Comparison of ENCODE assay signal across 13 cellular contexts in genomic region chr12:103462675-103463074, GRCh38. TPM values are rescaled to one million over a fixed set of nuclear protein-coding genes. Genes with fewer than 3 reads are reported as not detected.
DNase-seq lines count a peak whose midpoint lies in the region; ATAC-seq, FAIRE-seq and TF ChIP-seq lines count a peak whose summit lies in the region.
"Had no signal": no experiment of that assay in that cellular context is flagged by ENCODE, and none has a peak within 500 bp of the region (broad histone marks: within the 10 kb centered on the region; RNA-seq: fewer than 3 reads in every experiment).

No MANE protein-coding gene starts in this region.

- no peak overlapping the region for H4K91ac ChIP-seq in neuronal stem cell (ENCODE audit: low read depth, low read length, poor library complexity)

- 14% methylated on average over 3 of the region's 3 CpGs for WGBS in GM12878 (ENCODE audit: insufficient coverage, insufficient replicate concordance, low lambda C conversion rate, missing lambda C conversion rate)
- no CpG with 5 or more reads among the region's 3 CpGs for WGBS in neuronal stem cell (ENCODE audit: extremely low coverage in 2 of 2, insufficient read length in 2 of 2, insufficient replicate concordance in 1 of 2), 2 donors

- 0 out of 2 replicates have a peak overlapping the region, but pooled peaks have one; percentile 18 for H3K4me2 ChIP-seq in GM12878 (ENCODE audit: control insufficient read depth, insufficient read depth)
- H3K4me2 ChIP-seq in neuronal stem cell (ENCODE audit: insufficient read depth, low read length, poor library complexity, severe bottlenecking), result no peak overlapping the region

- H3K9me3 ChIP-seq in GM12878 (replicated peaks; ENCODE audit: control insufficient read depth, insufficient read depth, low read length) (no peaks in the 10 kb centered on the region; the same call in 2 of the 3 replicates), neuronal stem cell (replicated peaks in 1 of 2; ENCODE audit: control insufficient read depth in 2 of 2, insufficient read depth in 1 of 2, low read depth in 1 of 2, low read length in 2 of 2) (peaks cover 0 to 2% of the 10 kb centered on the region in 2 donors)
- H3K9me3 ChIP-seq: right lobe of liver had no signal

- no peak overlapping the region for H2BK15ac ChIP-seq in neuronal stem cell (ENCODE audit: low read length)

- H3K9ac ChIP-seq in GM12878 (ENCODE audit: control insufficient read depth, insufficient read depth, low read length), result no peak overlapping the region
- no peak overlapping the region for H3K9ac ChIP-seq in neuronal stem cell (ENCODE audit: low read depth, low read length, poor library complexity)

- H4K8ac ChIP-seq in neuronal stem cell (ENCODE audit: low read depth, low read length), result no peak overlapping the region

- CTCF ChIA-PET in GM12878 (lab: Yijun Ruan, JAX), result interaction anchor here (0.8 to 1.7 kb wide), 8 partner anchors 10 to 598 kb away, joined by 3 to 7 read pairs (median 5); no protein-coding TSS in a partner anchor

- H3K36me3 ChIP-seq in GM12878 (ENCODE audit: control insufficient read depth in 2 of 2, insufficient read depth in 2 of 2, low read length in 1 of 2) (no peaks in the 10 kb centered on the region), neuronal stem cell (replicated peaks in 1 of 2; ENCODE audit: control insufficient read depth in 2 of 2, insufficient read depth in 2 of 2, low read length in 2 of 2) (no peaks in the 10 kb centered on the region)
- H3K36me3 ChIP-seq: right lobe of liver, upper lobe of left lung had no signal

- H2AFZ ChIP-seq in GM12878 (ENCODE audit: control insufficient read depth, low read depth, low read length) (no peak overlapping the region), neuronal stem cell (ENCODE audit: low read length) (no peak overlapping the region)

- SMC1A ChIA-PET in GM12878 (lab: Charles Lee; ENCODE audit: uncharacterized antibody, unreplicated experiment), result interaction anchor here (0.8 to 2.4 kb wide), 11 partner anchors 21 to 580 kb away, joined by 3 to 20 read pairs (median 4); no protein-coding TSS in a partner anchor

- TF ChIP-seq EP300 in GM12878 (IDR thresholded peaks at IDR 0.05; ENCODE audit: borderline replicate concordance in 1 of 2, control insufficient read depth in 1 of 2, low read depth in 2 of 2, low read length in 2 of 2), result peak; percentile 48 to 93; a peak in 3 of 4 replicates

- no peak overlapping the region for H3K14ac ChIP-seq in neuronal stem cell (ENCODE audit: low read length)

- DNase-seq in GM12878 (ENCODE audit: low read depth, low spot score) (peak; percentile 83), cerebellar nuclear complex (lab: John Stamatoyannopoulos, UW) (no peak), neuronal stem cell (ENCODE audit: low spot score) (no peak)
- no peak for DNase-seq in central memory CD4-positive, alpha-beta T cell
- DNase-seq: activated CD4-positive, alpha-beta T cell treated with anti-CD3 and anti-CD28 coated beads for 36 hours; activated gamma-delta T cell treated with Interleukin-2 at 50 U/mL for 16 hours; naive thymus-derived CD4-positive, alpha-beta T cell; NCI-H1436; right lobe of liver; upper lobe of left lung had no signal

- H3K79me2 ChIP-seq in GM12878 (ENCODE audit: control insufficient read depth, insufficient read depth, low read length), result no peaks in the 10 kb centered on the region

- POLR2A ChIA-PET in GM12878 (lab: Charles Lee), result interaction anchor here (0.9 to 1.4 kb wide), 4 partner anchors 11 to 561 kb away, joined by 3 to 7 read pairs (median 3); no protein-coding TSS in a partner anchor

- no peak for TF ChIP-seq POLR2A in GM12878 (IDR thresholded peaks at IDR 0.05; ENCODE audit: low read depth, low read length)

- intact Hi-C loops in GM12878 (cut with micrococcal nuclease; ENCODE audit: unreplicated experiment), result no loop called here

- no peak overlapping the region for H2BK120ac ChIP-seq in neuronal stem cell (ENCODE audit: low read depth, low read length)

- H2BK5ac ChIP-seq in neuronal stem cell (ENCODE audit: low read length), result no peak overlapping the region

- TF ChIP-seq CTCF in GM12878 (IDR thresholded peaks at IDR 0.05 in 2 of 3, conservative IDR thresholded peaks at IDR 0.05 in 1 of 3; ENCODE audit: control insufficient read depth in 2 of 3, extremely low read depth in 1 of 3, insufficient read depth in 1 of 3, low read depth in 3 of 3, low read length in 3 of 3), result no peak

- H3K18ac ChIP-seq in neuronal stem cell (ENCODE audit: low read length), result no peak overlapping the region

- FAIRE-seq in GM12878 (lab: Jason Lieb, UNC), result peak; percentile 83

- no TSS peak for BruUV-seq in GM12878 (replicated peaks; lab: Mats Ljungman, UMichigan)

- H3K27ac ChIP-seq in GM12878 (ENCODE audit: control insufficient read depth, insufficient read depth) (peak overlapping the region; percentile 21; the same call in 1 of the 2 replicates), neuronal stem cell (replicated peaks; ENCODE audit: low read length) (no peak overlapping the region)
- H3K27ac ChIP-seq: right lobe of liver, upper lobe of left lung had no signal

- in situ Hi-C loops in GM12878 (cut with MboI), result no loop called here

- H3K4me1 ChIP-seq in GM12878 (ENCODE audit: control insufficient read depth, insufficient read depth, low read length), result peaks cover 13% of the 10 kb centered on the region
- H3K4me1 ChIP-seq in neuronal stem cell (ENCODE audit: control insufficient read depth in 2 of 2, insufficient read depth in 1 of 2, low read depth in 1 of 2, low read length in 2 of 2), result no peaks in the 10 kb centered on the region
- H3K4me1 ChIP-seq: right lobe of liver, upper lobe of left lung had no signal

- no peaks in the 10 kb centered on the region for H3K79me1 ChIP-seq in neuronal stem cell (ENCODE audit: low read depth, low read length)

- no peak overlapping the region for H2BK12ac ChIP-seq in neuronal stem cell (ENCODE audit: low read length)

- H2AK5ac ChIP-seq in neuronal stem cell (ENCODE audit: low read depth, low read length), result no peak overlapping the region

- ATAC-seq in GM18870 (IDR thresholded peaks at IDR 0.05; ENCODE audit: unreplicated experiment), result peak; percentile 98
- peak; percentile 91 for ATAC-seq in GM21526 (IDR thresholded peaks at IDR 0.05; ENCODE audit: low FRiP score, unreplicated experiment)
- peak; percentile 94 for ATAC-seq in HG03060 (IDR thresholded peaks at IDR 0.05; ENCODE audit: low read depth, unreplicated experiment)
- peak; percentile 99 for ATAC-seq in GM12878
- ATAC-seq: activated CD4-positive, alpha-beta T cell treated with anti-CD3 and anti-CD28 coated beads for 36 hours; naive thymus-derived CD4-positive, alpha-beta T cell; right lobe of liver had no signal

- no peak overlapping the region for H3K4ac ChIP-seq in neuronal stem cell (ENCODE audit: low read length)

- H4K20me1 ChIP-seq in GM12878 (ENCODE audit: control insufficient read depth, insufficient read depth), result no peaks in the 10 kb centered on the region

- RAD21 ChIA-PET in GM12878 (lab: Charles Lee; ENCODE audit: unreplicated experiment), result interaction anchor here (0.8 to 2.9 kb wide), 7 partner anchors 21 to 512 kb away, joined by 3 to 24 read pairs (median 5); partner anchors contain the start of gene C12orf42

- H3K27me3 ChIP-seq in GM12878 (replicated peaks in 1 of 2; ENCODE audit: control insufficient read depth in 2 of 2, insufficient read depth in 2 of 2, low read length in 1 of 2), result no peaks in the 10 kb centered on the region
- H3K27me3 ChIP-seq in neuronal stem cell (ENCODE audit: control insufficient read depth in 3 of 3, insufficient read depth in 3 of 3, low read depth in 1 of 3, low read length in 3 of 3), result no peaks in the 10 kb centered on the region
- H3K27me3 ChIP-seq: right lobe of liver, upper lobe of left lung had no signal

- no peak overlapping the region for H3K23ac ChIP-seq in neuronal stem cell (ENCODE audit: low read depth, low read length, poor library complexity)

- H3K4me3 ChIP-seq in GM12878 (no peak overlapping the region), neuronal stem cell (ENCODE audit: low read length in 2 of 2) (no peak overlapping the region)
- H3K4me3 ChIP-seq: right lobe of liver, upper lobe of left lung had no signal

- TF ChIP-seq RAD21 in GM12878 (IDR thresholded peaks at IDR 0.05; ENCODE audit: insufficient read depth, low read depth, low read length), result no peak

RNA-seq across cellular contexts. Expression of gene C12orf42, which starts 33.1 kb away (rescaled TPM):
- total RNA-seq in GM12878 (2013; cell fraction: nucleolus; rRNA removed), result 12.6 and 19.3 TPM in 2 replicates
- total RNA-seq in GM12878 (2014; rRNA removed), result 4.0 and 4.1 TPM in 2 replicates
- 2.3 and 2.8 TPM in 2 replicates for total RNA-seq in GM12878 (2014; rRNA removed; fragmentation: Illumina TruSeq; extraction: Trizol)
- 2.0 and 2.3 TPM in 2 replicates for total RNA-seq in GM12878 (2021)
- not detected for polyA plus RNA-seq in GM12878 (2011; ENCODE audit: low read depth)
- 7.0 and 8.2 TPM in 2 replicates for polyA plus RNA-seq in GM12878 (2011; rRNA removed)
- 4.0 and 4.1 TPM in 2 replicates for polyA plus RNA-seq in GM12878 (2011; cell fraction: cytosol; rRNA removed)
- polyA plus RNA-seq in GM12878 (2011; cell fraction: nucleus; rRNA removed), result 10.2 and 13.2 TPM in 2 replicates
- 0.66 and 0.74 TPM in 2 replicates for polyA plus RNA-seq in GM12878 (2012)
- polyA plus RNA-seq in GM12878 (2014; fragmentation: Illumina TruSeq; extraction: Trizol), result 2.6 and 3.4 TPM in 2 replicates
- 1 to 10 TPM; 1.8 to 1.9 TPM for polyA plus RNA-seq in GM12878 (2014; fragmentation: Nextera tagmentation; extraction: Ambion mirVana)
- 1.8 and 1.9 TPM in 2 replicates for polyA plus RNA-seq in GM12878 (2014; rRNA removed)
- polyA plus RNA-seq in GM12878 (2016; fragmentation: Nextera tagmentation; extraction: Ambion mirVana), result 1 to 10 TPM; 1.4 to 2.5 TPM
- polyA minus RNA-seq in GM12878 (2011; rRNA and poly(A)+ RNA removed), result 6.9 and 10.4 TPM in 2 replicates
- 1.7 and 4.9 TPM in 2 replicates for polyA minus RNA-seq in GM12878 (2011; cell fraction: cytosol; rRNA and poly(A)+ RNA removed)
- polyA minus RNA-seq in GM12878 (2011; cell fraction: nucleus; rRNA and poly(A)+ RNA removed), result 21.4 and 23.9 TPM in 2 replicates
- 0.15 TPM for polyA plus RNA-seq in neuronal stem cell (2013, experiment 1 of 2)
- 0.07 TPM for polyA plus RNA-seq in neuronal stem cell (2013, experiment 2 of 2)
- total RNA-seq: right lobe of liver, upper lobe of left lung had no signal
